1 cellular context compared by ENCODE assay signal in the genomic region with DNA sequence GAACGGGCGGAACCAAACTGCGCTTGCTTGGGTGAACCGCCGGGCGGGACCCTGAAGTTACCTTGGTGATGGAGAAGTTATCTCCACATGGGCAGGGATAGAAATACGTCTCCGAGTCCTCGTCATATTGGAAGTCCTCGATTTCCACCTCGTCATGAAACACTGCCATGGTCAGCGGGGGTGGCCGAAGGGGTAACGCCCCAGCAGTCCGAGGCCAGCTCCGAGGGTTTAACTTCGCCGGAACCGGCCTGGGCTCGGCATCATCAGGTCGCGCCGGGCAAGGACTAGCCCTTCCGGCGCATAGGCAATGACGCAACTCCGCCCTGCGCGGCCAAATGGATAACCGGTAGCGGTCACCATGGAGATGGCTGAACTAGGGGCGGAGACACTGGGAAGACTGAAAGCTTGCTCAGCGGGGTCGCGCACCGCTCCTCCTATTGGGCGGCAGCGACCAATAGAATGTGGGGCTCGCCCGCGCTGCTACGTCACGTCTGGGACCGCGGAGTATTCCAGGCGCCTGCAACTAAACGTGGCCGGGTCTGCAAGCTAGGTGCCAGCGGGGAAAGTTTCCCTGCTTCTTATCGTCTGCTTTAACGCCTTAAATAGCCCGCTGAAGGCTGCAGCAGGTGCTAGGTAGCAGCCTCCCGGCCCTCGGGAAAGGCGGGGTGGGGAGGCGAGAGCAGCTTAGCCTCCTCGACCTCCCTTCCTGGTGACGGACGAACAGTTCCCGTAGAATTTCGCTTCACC.
TF ChIP-seq lines count a peak whose summit lies in the region.

DPH3 (minus strand) TSS at position 236 of the 747 bp plus-strand sequence; CDS start at position 169, 67 bp downstream.
OXNAD1 (plus strand) TSS at position 505 of the 747 bp plus-strand sequence. CDS start 5,741 bp downstream, outside the sequence.

TF ChIP-seq in K562, 482 proteins besides CTCF, POLR2A, EP300 and RAD21 (continued from another document and continues in another):
- TF ChIP-seq MITF (IDR thresholded peaks at IDR 0.05) (no peak), ZNF561 (CRISPR knock-in tag; conservative IDR thresholded peaks at IDR 0.05) (no peak), RB1 (IDR thresholded peaks at IDR 0.05; ENCODE audit: low read depth) (peak; percentile 86), ZNF274 (IDR thresholded peaks at IDR 0.05; ENCODE audit: borderline replicate concordance, low read depth, low read length) (no peak), RBM17 (IDR thresholded peaks at IDR 0.05; ENCODE audit: borderline replicate concordance, low read depth, low read length) (no peak), NCOA1 (IDR thresholded peaks at IDR 0.05; ENCODE audit: low read depth) (peak; percentile 77), SIRT6 (IDR thresholded peaks at IDR 0.05; ENCODE audit: low read depth, low read length) (no peak), ATF7 (IDR thresholded peaks at IDR 0.05) (peak; percentile 97), ESRRB (CRISPR knock-in tag; IDR thresholded peaks at IDR 0.05; ENCODE audit: borderline replicate concordance) (no peak), FOXJ2 (tag; IDR thresholded peaks at IDR 0.05) (peak; percentile 92), CREB1 (IDR thresholded peaks at IDR 0.05) (peak; percentile 100), CREB1 (CRISPR knock-in tag; IDR thresholded peaks at IDR 0.05) (peak; percentile 100), PTTG1 (tag; IDR thresholded peaks at IDR 0.05; ENCODE audit: low read depth) (no peak), LCOR (CRISPR knock-in tag; IDR thresholded peaks at IDR 0.05) (0 out of 2 replicates have a peak, but pooled peaks have one; percentile 85), ZNF699 (CRISPR knock-in tag; IDR thresholded peaks at IDR 0.05; ENCODE audit: insufficient replicate concordance) (no peak), XRCC4 (IDR thresholded peaks at IDR 0.05; ENCODE audit: extremely low read depth, insufficient read depth, insufficient read length) (no peak), ZNF23 (CRISPR knock-in tag; IDR thresholded peaks at IDR 0.05) (no peak), MYNN (IDR thresholded peaks at IDR 0.05) (no peak; the same call in 1 of the 2 replicates), MYNN (CRISPR knock-in tag; IDR thresholded peaks at IDR 0.05) (no peak), MAFG (tag; conservative IDR thresholded peaks at IDR 0.05) (no peak), RBM22 (IDR thresholded peaks at IDR 0.05; ENCODE audit: low read depth, low read length, poor library complexity, severe bottlenecking) (peak; percentile 76), THRB (CRISPR knock-in tag; conservative IDR thresholded peaks at IDR 0.05) (0 out of 2 replicates have a peak, but pooled peaks have one; percentile 27), ZFP91 (CRISPR knock-in tag; IDR thresholded peaks at IDR 0.05) (0 out of 2 replicates have a peak, but pooled peaks have one; percentile 39), ZNF76 (CRISPR knock-in tag; IDR thresholded peaks at IDR 0.05; ENCODE audit: borderline replicate concordance) (peak; percentile 47; the same call in 1 of the 2 replicates), CTBP1 (IDR thresholded peaks at IDR 0.05; ENCODE audit: borderline replicate concordance) (peak; percentile 79; the same call in 1 of the 2 replicates), BRD9 (IDR thresholded peaks at IDR 0.05; ENCODE audit: low read depth, partially characterized antibody) (no peak), KDM4B (IDR thresholded peaks at IDR 0.05; ENCODE audit: borderline replicate concordance in 2 of 2, low read depth in 1 of 2) (peak in 1 of 2 experiments; percentile 80; a peak in 1 of 4 replicates), MYBL2 (IDR thresholded peaks at IDR 0.05; ENCODE audit: low read depth) (no peak; the same call in 1 of the 2 replicates), MYBL2 (CRISPR knock-in tag; IDR thresholded peaks at IDR 0.05; ENCODE audit: borderline replicate concordance) (no peak), ZNF57 (CRISPR knock-in tag; IDR thresholded peaks at IDR 0.05) (0 out of 2 replicates have a peak, but pooled peaks have one; percentile 68), IRF2 (CRISPR knock-in tag; IDR thresholded peaks at IDR 0.05) (no peak), AFF4 (CRISPR knock-in tag; IDR thresholded peaks at IDR 0.05) (no peak; the same call in none of the 2 replicates), FOSL1 (tag; conservative IDR thresholded peaks at IDR 0.05) (0 out of 2 replicates have a peak, but pooled peaks have one; percentile 1), ARID1B (IDR thresholded peaks at IDR 0.05) (no peak), TOE1 (IDR thresholded peaks at IDR 0.05; ENCODE audit: borderline replicate concordance) (peak; percentile 63; the same call in 1 of the 2 replicates), TOE1 (CRISPR knock-in tag; IDR thresholded peaks at IDR 0.05; ENCODE audit: borderline replicate concordance, low read depth) (no peak), MTA3 (IDR thresholded peaks at IDR 0.05; ENCODE audit: borderline replicate concordance) (peak; percentile 48; the same call in 1 of the 2 replicates), ATF1 (CRISPR knock-in tag; IDR thresholded peaks at IDR 0.05) (peak; percentile 99), ATF1 (tag; IDR thresholded peaks at IDR 0.05) (peak; percentile 100), ID3 (CRISPR knock-in tag; IDR thresholded peaks at IDR 0.05) (no peak), ID3 (tag; IDR thresholded peaks at IDR 0.05) (peak; percentile 65; the same call in 1 of the 2 replicates), FOXA3 (CRISPR knock-in tag; conservative IDR thresholded peaks at IDR 0.05 in 1 of 2, IDR thresholded peaks at IDR 0.05 in 1 of 2) (peak in 1 of 2 experiments; percentile 54; a peak in 1 of 4 replicates), ESRRA (IDR thresholded peaks at IDR 0.05; ENCODE audit: borderline replicate concordance, low read depth) (peak; percentile 98), SMARCC2 (IDR thresholded peaks at IDR 0.05; ENCODE audit: low read depth) (no peak), PML (IDR thresholded peaks at IDR 0.05; ENCODE audit: low read length) (peak; percentile 57), CBFB (CRISPR knock-in tag; IDR thresholded peaks at IDR 0.05) (no peak; the same call in 1 of the 2 replicates)
- TF ChIP-seq, protein P1, sequence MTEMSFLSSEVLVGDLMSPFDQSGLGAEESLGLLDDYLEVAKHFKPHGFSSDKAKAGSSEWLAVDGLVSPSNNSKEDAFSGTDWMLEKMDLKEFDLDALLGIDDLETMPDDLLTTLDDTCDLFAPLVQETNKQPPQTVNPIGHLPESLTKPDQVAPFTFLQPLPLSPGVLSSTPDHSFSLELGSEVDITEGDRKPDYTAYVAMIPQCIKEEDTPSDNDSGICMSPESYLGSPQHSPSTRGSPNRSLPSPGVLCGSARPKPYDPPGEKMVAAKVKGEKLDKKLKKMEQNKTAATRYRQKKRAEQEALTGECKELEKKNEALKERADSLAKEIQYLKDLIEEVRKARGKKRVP (CRISPR knock-in tag; IDR thresholded peaks at IDR 0.05): 0 out of 2 replicates have a peak, but pooled peaks have one; percentile 18
- TF ChIP-seq, protein P2, sequence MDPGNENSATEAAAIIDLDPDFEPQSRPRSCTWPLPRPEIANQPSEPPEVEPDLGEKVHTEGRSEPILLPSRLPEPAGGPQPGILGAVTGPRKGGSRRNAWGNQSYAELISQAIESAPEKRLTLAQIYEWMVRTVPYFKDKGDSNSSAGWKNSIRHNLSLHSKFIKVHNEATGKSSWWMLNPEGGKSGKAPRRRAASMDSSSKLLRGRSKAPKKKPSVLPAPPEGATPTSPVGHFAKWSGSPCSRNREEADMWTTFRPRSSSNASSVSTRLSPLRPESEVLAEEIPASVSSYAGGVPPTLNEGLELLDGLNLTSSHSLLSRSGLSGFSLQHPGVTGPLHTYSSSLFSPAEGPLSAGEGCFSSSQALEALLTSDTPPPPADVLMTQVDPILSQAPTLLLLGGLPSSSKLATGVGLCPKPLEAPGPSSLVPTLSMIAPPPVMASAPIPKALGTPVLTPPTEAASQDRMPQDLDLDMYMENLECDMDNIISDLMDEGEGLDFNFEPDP (CRISPR knock-in tag; IDR thresholded peaks at IDR 0.05): 0 out of 2 replicates have a peak, but pooled peaks have one; percentile 59
- TF ChIP-seq, protein P3, sequence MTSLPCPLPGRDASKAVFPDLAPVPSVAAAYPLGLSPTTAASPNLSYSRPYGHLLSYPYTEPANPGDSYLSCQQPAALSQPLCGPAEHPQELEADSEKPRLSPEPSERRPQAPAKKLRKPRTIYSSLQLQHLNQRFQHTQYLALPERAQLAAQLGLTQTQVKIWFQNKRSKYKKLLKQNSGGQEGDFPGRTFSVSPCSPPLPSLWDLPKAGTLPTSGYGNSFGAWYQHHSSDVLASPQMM (CRISPR knock-in tag; IDR thresholded peaks at IDR 0.05): no peak
- TF ChIP-seq, protein P4, sequence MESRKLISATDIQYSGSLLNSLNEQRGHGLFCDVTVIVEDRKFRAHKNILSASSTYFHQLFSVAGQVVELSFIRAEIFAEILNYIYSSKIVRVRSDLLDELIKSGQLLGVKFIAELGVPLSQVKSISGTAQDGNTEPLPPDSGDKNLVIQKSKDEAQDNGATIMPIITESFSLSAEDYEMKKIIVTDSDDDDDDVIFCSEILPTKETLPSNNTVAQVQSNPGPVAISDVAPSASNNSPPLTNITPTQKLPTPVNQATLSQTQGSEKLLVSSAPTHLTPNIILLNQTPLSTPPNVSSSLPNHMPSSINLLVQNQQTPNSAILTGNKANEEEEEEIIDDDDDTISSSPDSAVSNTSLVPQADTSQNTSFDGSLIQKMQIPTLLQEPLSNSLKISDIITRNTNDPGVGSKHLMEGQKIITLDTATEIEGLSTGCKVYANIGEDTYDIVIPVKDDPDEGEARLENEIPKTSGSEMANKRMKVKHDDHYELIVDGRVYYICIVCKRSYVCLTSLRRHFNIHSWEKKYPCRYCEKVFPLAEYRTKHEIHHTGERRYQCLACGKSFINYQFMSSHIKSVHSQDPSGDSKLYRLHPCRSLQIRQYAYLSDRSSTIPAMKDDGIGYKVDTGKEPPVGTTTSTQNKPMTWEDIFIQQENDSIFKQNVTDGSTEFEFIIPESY (CRISPR knock-in tag; IDR thresholded peaks at IDR 0.05): no peak
